Comparison of ENCODE assay signal across 8 cellular contexts in genomic region chr6:26031595-26032386, GRCh38.
DNase-seq lines count a peak whose midpoint lies in the region; ATAC-seq and FAIRE-seq lines count a peak whose summit lies in the region.

No MANE protein-coding gene starts in this region.

- DNase-seq in C1 segment of cervical spinal cord (lab: John Stamatoyannopoulos, UW) (peak in 13 of 14 donors; percentile 2 to 92 (median 54)), GM19239 (ENCODE audit: insufficient read length, low spot score) (no peak), NCI-H510A (lab: John Stamatoyannopoulos, UW) (peak; percentile 87), kidney glomerular epithelial cell (lab: John Stamatoyannopoulos, UW) (peak; percentile 97)
- peak; percentile 68 for DNase-seq in activated CD4-positive, alpha-beta T cell treated with anti-CD3 and anti-CD28 coated beads for 1 hour
- DNase-seq in stimulated activated CD4-positive, alpha-beta T cell treated with anti-CD3 and anti-CD28 coated beads, Interleukin-2, amount 100 ng/mL, for 24 hours, result peak; percentile 78 to 85

- peak; percentile 55 for ATAC-seq in HG03442 (IDR thresholded peaks at IDR 0.05; ENCODE audit: unreplicated experiment)

- FAIRE-seq in GM19239 (lab: Jason Lieb, UNC) (peak; percentile 93), colon (lab: Jason Lieb, UNC) (peak; percentile 60)
